Comparison of ENCODE assay signal across 8 cellular contexts in the genomic region with DNA sequence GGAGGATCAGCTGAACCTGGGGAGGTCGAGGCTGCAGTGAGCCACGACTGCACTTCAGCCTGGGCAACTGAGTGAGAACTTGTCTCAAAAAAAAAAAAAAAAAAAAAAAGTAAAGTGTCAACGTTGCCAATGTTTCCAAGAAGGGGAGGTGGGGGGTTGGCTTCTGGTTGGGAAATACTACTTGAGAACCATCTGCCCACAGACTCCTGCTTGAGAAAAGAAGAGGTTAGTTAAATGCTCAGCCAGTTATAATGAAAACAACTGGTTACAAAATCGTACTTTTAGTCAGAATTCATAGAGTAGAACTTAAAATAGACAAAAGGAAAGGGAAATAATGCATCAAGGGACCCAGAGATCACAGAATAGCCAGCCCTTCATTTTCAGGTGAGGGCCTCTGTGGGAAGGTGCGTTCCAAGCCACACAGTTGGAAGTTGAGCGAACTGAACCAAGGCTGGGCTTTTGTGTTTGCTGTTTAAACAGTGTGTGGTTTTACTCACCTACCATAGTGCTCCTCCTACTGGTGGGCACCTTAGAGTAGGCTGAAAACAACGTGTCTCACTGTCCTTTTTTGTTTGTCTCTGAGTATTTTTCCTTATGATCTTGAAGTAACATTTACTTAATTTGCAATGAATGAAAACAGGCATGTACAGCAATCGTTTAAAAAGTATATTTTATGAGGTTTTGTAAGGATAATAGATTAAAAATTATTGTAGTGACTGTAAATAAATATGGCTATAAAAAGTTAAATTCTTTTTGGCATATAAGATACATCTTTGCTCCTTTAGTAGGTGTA.
DNase-seq lines count a peak whose midpoint lies in the region; ATAC-seq lines count a peak whose summit lies in the region.

No MANE protein-coding gene starts in this region.

- peak overlapping the region; percentile 81 for H3K27ac Mint-ChIP-seq in activated CD4-positive, alpha-beta T cell treated with anti-CD3 and anti-CD28 coated beads, Interleukin-2, amount 10 ng/mL, durations not matched to agents 7 days and 5 days

- POLR2A ChIA-PET in activated CD4-positive, alpha-beta T cell treated with anti-CD3 and anti-CD28 coated beads, Interleukin-2, amount 10 ng/mL, durations not matched to agents 7 days and 5 days (lab: Charles Lee), result interaction anchor here (1.0 kb wide), 1 partner anchor 36 kb away, joined by 3 read pairs; no protein-coding TSS in a partner anchor

- no peaks in the 10 kb centered on the region for H3K27me3 Mint-ChIP-seq in activated CD4-positive, alpha-beta T cell treated with anti-CD3 and anti-CD28 coated beads, Interleukin-2, amount 10 ng/mL, durations not matched to agents 7 days and 5 days

- peak overlapping the region; percentile 15 for H3K4me3 Mint-ChIP-seq in activated CD4-positive, alpha-beta T cell treated with anti-CD3 and anti-CD28 coated beads, Interleukin-2, amount 10 ng/mL, durations not matched to agents 7 days and 5 days

- peak; percentile 81 to 83 for DNase-seq in AML-193 (lab: John Stamatoyannopoulos, UW)
- peak; percentile 52 for DNase-seq in NCI-H524 treated with DMSO at 0.1 percent for 48 hours (lab: John Stamatoyannopoulos, UW)
- DNase-seq in activated CD4-positive, alpha-beta T cell treated with anti-CD3 and anti-CD28 coated beads, Interleukin-2, amount 10 ng/mL, durations not matched to agents 7 days and 5 days, result peak; percentile 85
- peak; percentile 44 for DNase-seq in effector CD8-positive, alpha-beta T cell (lab: John Stamatoyannopoulos, UW)
- peak; percentile 83 for DNase-seq in mucosa of gallbladder (ENCODE audit: low spot score)
- DNase-seq in stimulated activated naive CD4-positive, alpha-beta T cell (lab: John Stamatoyannopoulos, UW), result peak; percentile 27 to 77 (median 60)

- CTCF ChIA-PET in activated CD4-positive, alpha-beta T cell treated with anti-CD3 and anti-CD28 coated beads, Interleukin-2, amount 10 ng/mL, durations not matched to agents 7 days and 5 days (lab: Charles Lee), result interaction anchor here (0.5 to 2.5 kb wide), 5 partner anchors 29 to 247 kb away, joined by 3 to 7 read pairs (median 4); no protein-coding TSS in a partner anchor

- H3K36me3 Mint-ChIP-seq in activated CD4-positive, alpha-beta T cell treated with anti-CD3 and anti-CD28 coated beads, Interleukin-2, amount 10 ng/mL, durations not matched to agents 7 days and 5 days (ENCODE audit: low read depth), result no peaks in the 10 kb centered on the region

- H3K4me1 Mint-ChIP-seq in activated CD4-positive, alpha-beta T cell treated with anti-CD3 and anti-CD28 coated beads, Interleukin-2, amount 10 ng/mL, durations not matched to agents 7 days and 5 days, result peaks cover 84% of the 10 kb centered on the region

- no peaks in the 10 kb centered on the region for H3K9me3 Mint-ChIP-seq in activated CD4-positive, alpha-beta T cell treated with anti-CD3 and anti-CD28 coated beads, Interleukin-2, amount 10 ng/mL, durations not matched to agents 7 days and 5 days

- peak; percentile 53 for ATAC-seq in GM18867 (IDR thresholded peaks at IDR 0.05; ENCODE audit: unreplicated experiment)
- ATAC-seq in HG03342 (IDR thresholded peaks at IDR 0.05; ENCODE audit: unreplicated experiment), result peak; percentile 48

Comparison
In these comparisons a context has a peak if more than half of its experiments do, and no peak if none do; other contexts are left out.
1. Peak in every context shown above with its lines: DNase-seq and ATAC-seq.